ENCODE assay signal across 24 cellular contexts in the genomic region with DNA sequence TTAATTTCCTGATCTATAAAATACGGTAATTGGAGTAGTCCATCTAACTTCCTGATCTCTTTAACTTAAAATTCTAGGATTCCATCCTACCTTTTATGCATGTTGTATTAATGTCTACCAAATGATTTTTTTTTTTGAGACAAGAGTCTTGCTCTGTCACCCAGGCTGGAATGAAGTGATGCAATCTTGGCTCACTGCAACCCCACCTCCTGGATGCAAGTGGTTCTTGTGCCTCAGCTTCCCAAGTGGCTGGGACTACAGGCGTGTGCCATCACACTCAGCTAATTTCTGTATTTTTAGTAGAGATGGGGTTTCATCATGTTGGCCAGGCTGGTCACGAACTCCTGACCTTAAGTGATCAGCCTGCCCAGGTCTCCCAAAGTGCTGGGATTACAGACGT. TPM values are rescaled to one million over a fixed set of nuclear protein-coding genes. Genes with fewer than 3 reads are reported as not detected.
DNase-seq lines count a peak whose midpoint lies in the region; ATAC-seq and TF ChIP-seq lines count a peak whose summit lies in the region.
"Had no signal": no experiment of that assay in that cellular context is flagged by ENCODE, and none has a peak within 500 bp of the region (broad histone marks: within the 10 kb centered on the region; RNA-seq: fewer than 3 reads in every experiment).

No MANE protein-coding gene starts in this region.

- no peak for TF ChIP-seq CTCF in Caco-2 (IDR thresholded peaks at IDR 0.05; ENCODE audit: insufficient read depth in 1 of 2, low read depth in 1 of 2, low read length in 1 of 2, severe bottlenecking in 1 of 2, unreplicated experiment in 1 of 2)

- no peak overlapping the region for H3K4me3 ChIP-seq in Caco-2 (ENCODE audit: low read depth, low read length)
- H3K4me3 ChIP-seq: body of pancreas, colonic mucosa, esophagus squamous epithelium, left ventricle myocardium inferior, transverse colon had no signal

- H3K4me1 Mint-ChIP-seq in activated CD4-positive, alpha-beta T cell treated with anti-CD3 and anti-CD28 coated beads for 36 hours: peaks cover 22% of the 10 kb centered on the region
- H3K4me1 Mint-ChIP-seq in Caco-2 (ENCODE audit: low read depth, unreplicated experiment): no peaks in the 10 kb centered on the region
- H3K4me1 Mint-ChIP-seq in activated naive CD8-positive, alpha-beta T cell treated with anti-CD3 and anti-CD28 coated beads for 36 hours: peaks cover 28% of the 10 kb centered on the region

- POLR2A ChIA-PET in activated CD4-positive, alpha-beta T cell treated with anti-CD3 and anti-CD28 coated beads for 36 hours (lab: Charles Lee): no interaction called here
- POLR2A ChIA-PET in Caco-2 (lab: Charles Lee): no interaction called here

- H3K27me3 ChIP-seq in Caco-2 (replicated peaks; ENCODE audit: control insufficient read depth, insufficient read depth, low read length): no peaks in the 10 kb centered on the region
- H3K27me3 ChIP-seq: body of pancreas, colonic mucosa, esophagus squamous epithelium, transverse colon had no signal

- intact Hi-C loops in activated CD4-positive, alpha-beta T cell treated with anti-CD3 and anti-CD28 coated beads for 36 hours (cut with DNase I, micrococcal nuclease): no loop called here
- intact Hi-C loops in Caco-2 (cut with micrococcal nuclease; ENCODE audit: unreplicated experiment): no loop called here

- no peak overlapping the region for H3K4me3 Mint-ChIP-seq in activated CD4-positive, alpha-beta T cell treated with anti-CD3 and anti-CD28 coated beads for 36 hours
- H3K4me3 Mint-ChIP-seq in Caco-2 (ENCODE audit: unreplicated experiment): no peak overlapping the region
- no peak overlapping the region for H3K4me3 Mint-ChIP-seq in activated naive CD8-positive, alpha-beta T cell treated with anti-CD3 and anti-CD28 coated beads for 36 hours
- H3K4me3 Mint-ChIP-seq: effector memory CD8-positive, alpha-beta T cell had no signal

- no peaks in the 10 kb centered on the region for H3K27me3 Mint-ChIP-seq in activated CD4-positive, alpha-beta T cell treated with anti-CD3 and anti-CD28 coated beads for 36 hours
- H3K27me3 Mint-ChIP-seq in Caco-2 (ENCODE audit: insufficient read depth, unreplicated experiment): no peaks in the 10 kb centered on the region
- H3K27me3 Mint-ChIP-seq in activated naive CD8-positive, alpha-beta T cell treated with anti-CD3 and anti-CD28 coated beads for 36 hours: no peaks in the 10 kb centered on the region
- H3K27me3 Mint-ChIP-seq: effector memory CD8-positive, alpha-beta T cell had no signal

- H3K27ac Mint-ChIP-seq in activated CD4-positive, alpha-beta T cell treated with anti-CD3 and anti-CD28 coated beads for 36 hours: peak overlapping the region; percentile 51
- peak overlapping the region; percentile 42 for H3K27ac Mint-ChIP-seq in Caco-2 (ENCODE audit: unreplicated experiment)
- H3K27ac Mint-ChIP-seq in activated naive CD8-positive, alpha-beta T cell treated with anti-CD3 and anti-CD28 coated beads for 36 hours: peak overlapping the region; percentile 65

- CTCF ChIA-PET in activated CD4-positive, alpha-beta T cell treated with anti-CD3 and anti-CD28 coated beads for 36 hours (lab: Charles Lee): interaction anchor here (0.6 kb wide), 1 partner anchor 442 kb away, joined by 3 read pairs; no protein-coding TSS in a partner anchor
- CTCF ChIA-PET in Caco-2 (lab: Charles Lee): no interaction called here

- peaks cover 5% of the 10 kb centered on the region for H3K9me3 Mint-ChIP-seq in activated CD4-positive, alpha-beta T cell treated with anti-CD3 and anti-CD28 coated beads for 36 hours (ENCODE audit: low read depth)
- H3K9me3 Mint-ChIP-seq in Caco-2 (ENCODE audit: unreplicated experiment): peaks cover 5% of the 10 kb centered on the region
- peaks cover 4% of the 10 kb centered on the region for H3K9me3 Mint-ChIP-seq in activated naive CD8-positive, alpha-beta T cell treated with anti-CD3 and anti-CD28 coated beads for 36 hours
- H3K9me3 Mint-ChIP-seq: effector memory CD8-positive, alpha-beta T cell had no signal

- H3K36me3 Mint-ChIP-seq in activated CD4-positive, alpha-beta T cell treated with anti-CD3 and anti-CD28 coated beads for 36 hours (ENCODE audit: low read depth): peaks cover 56% of the 10 kb centered on the region
- H3K36me3 Mint-ChIP-seq in Caco-2 (ENCODE audit: insufficient read depth, unreplicated experiment): peaks cover 59% of the 10 kb centered on the region
- H3K36me3 Mint-ChIP-seq in activated naive CD8-positive, alpha-beta T cell treated with anti-CD3 and anti-CD28 coated beads for 36 hours: peaks cover 48% of the 10 kb centered on the region

- H3K36me3 ChIP-seq in Caco-2 (ENCODE audit: control insufficient read depth, insufficient read depth, low read length): peaks cover 2% of the 10 kb centered on the region

- ATAC-seq in activated CD4-positive, alpha-beta T cell treated with anti-CD3 and anti-CD28 coated beads for 36 hours: no peak
- no peak for ATAC-seq in GM18907 (IDR thresholded peaks at IDR 0.05; ENCODE audit: unreplicated experiment)
- ATAC-seq: activated CD4-positive, CD25-positive, alpha-beta regulatory T cell treated with anti-CD3 and anti-CD28 coated beads, Interleukin-2, amount 50 U/mL, for 24 hours; body of pancreas; effector memory CD8-positive, alpha-beta T cell; Panc1 had no signal

- H3K9me3 ChIP-seq in Caco-2: no peaks in the 10 kb centered on the region
- H3K9me3 ChIP-seq: body of pancreas, colonic mucosa, esophagus squamous epithelium, left ventricle myocardium inferior, transverse colon had no signal

- no TSS peak for BruUV-seq in Caco-2 (replicated peaks; lab: Mats Ljungman, UMichigan)

- in situ Hi-C loops in G401 (cut with HindIII; ENCODE audit: low sequenced_read_pairs): no loop called here

- H3K4me1 ChIP-seq in Caco-2: no peaks in the 10 kb centered on the region
- H3K4me1 ChIP-seq: body of pancreas, colonic mucosa, esophagus squamous epithelium, left ventricle myocardium inferior, transverse colon had no signal

- no peak for DNase-seq in activated CD4-positive, alpha-beta T cell treated with anti-CD3 and anti-CD28 coated beads for 36 hours
- DNase-seq in activated CD4-positive, alpha-beta T cell treated with anti-CD3 and anti-CD28 coated beads, Interleukin-2, amount 50 U/mL, for 48 hours: no peak
- DNase-seq in Caco-2 (no peak), iris pigment epithelial cell (ENCODE audit: low read depth) (peak; percentile 20), G401 (ENCODE audit: low spot score) (no peak), hypothalamus (lab: John Stamatoyannopoulos, UW) (no peak)
- DNase-seq in activated naive CD8-positive, alpha-beta T cell treated with anti-CD3 and anti-CD28 coated beads for 36 hours: no peak
- DNase-seq: body of pancreas; colonic mucosa; DMS79 treated with DMSO at 0.1 percent for 48 hours; effector memory CD8-positive, alpha-beta T cell; esophagus squamous epithelium; left ventricle myocardium inferior; NCI-H1694 treated with DMSO at 0.1 percent for 48 hours; NCI-H2171 treated with DMSO at 0.1 percent for 48 hours; NCI-H524; SHP77 treated with DMSO at 0.1 percent for 48 hours; stimulated activated CD4-positive, alpha-beta T cell treated with anti-CD3 and anti-CD28 coated beads, Interleukin-12 subunit alpha, Interleukin-12 subunit beta, amount 100 ng/mL, for 4 hours; stimulated activated CD4-positive, alpha-beta T cell treated with anti-CD3 and anti-CD28 coated beads, Interleukin-4, amount 100 ng/mL, for 4 hours; SW 1271; transverse colon had no signal

RNA-seq across cellular contexts. Expression of gene CFAP36, which starts 47.8 kb away (rescaled TPM):
- total RNA-seq in activated CD4-positive, alpha-beta T cell treated with anti-CD3 and anti-CD28 coated beads for 36 hours: 10 to 100 TPM; 34.3 to 42.1 TPM
- 24.0 and 29.6 TPM in 2 replicates for total RNA-seq in Caco-2 (2022)
- 10 to 100 TPM; 24.2 to 25.4 TPM for total RNA-seq in activated naive CD8-positive, alpha-beta T cell treated with anti-CD3 and anti-CD28 coated beads for 36 hours
- total RNA-seq in G401 (2014; rRNA removed; shearing (Covaris generic)): 41.4 and 56.9 TPM in 2 replicates

RNA-seq across cellular contexts. Expression of gene PPP4R3B, which starts 50.1 kb away (rescaled TPM):
- 10 to 100 TPM; 67.5 to 74.1 TPM for total RNA-seq in activated CD4-positive, alpha-beta T cell treated with anti-CD3 and anti-CD28 coated beads for 36 hours
- total RNA-seq in Caco-2 (2022): 54.7 and 63.3 TPM in 2 replicates
- total RNA-seq in activated naive CD8-positive, alpha-beta T cell treated with anti-CD3 and anti-CD28 coated beads for 36 hours: 10 to 100 TPM; 82.6 to 84.0 TPM
- 14.7 and 24.2 TPM in 2 replicates for total RNA-seq in G401 (2014; rRNA removed; shearing (Covaris generic))
